ENCODE assay signal across 2 cellular contexts in the genomic region with DNA sequence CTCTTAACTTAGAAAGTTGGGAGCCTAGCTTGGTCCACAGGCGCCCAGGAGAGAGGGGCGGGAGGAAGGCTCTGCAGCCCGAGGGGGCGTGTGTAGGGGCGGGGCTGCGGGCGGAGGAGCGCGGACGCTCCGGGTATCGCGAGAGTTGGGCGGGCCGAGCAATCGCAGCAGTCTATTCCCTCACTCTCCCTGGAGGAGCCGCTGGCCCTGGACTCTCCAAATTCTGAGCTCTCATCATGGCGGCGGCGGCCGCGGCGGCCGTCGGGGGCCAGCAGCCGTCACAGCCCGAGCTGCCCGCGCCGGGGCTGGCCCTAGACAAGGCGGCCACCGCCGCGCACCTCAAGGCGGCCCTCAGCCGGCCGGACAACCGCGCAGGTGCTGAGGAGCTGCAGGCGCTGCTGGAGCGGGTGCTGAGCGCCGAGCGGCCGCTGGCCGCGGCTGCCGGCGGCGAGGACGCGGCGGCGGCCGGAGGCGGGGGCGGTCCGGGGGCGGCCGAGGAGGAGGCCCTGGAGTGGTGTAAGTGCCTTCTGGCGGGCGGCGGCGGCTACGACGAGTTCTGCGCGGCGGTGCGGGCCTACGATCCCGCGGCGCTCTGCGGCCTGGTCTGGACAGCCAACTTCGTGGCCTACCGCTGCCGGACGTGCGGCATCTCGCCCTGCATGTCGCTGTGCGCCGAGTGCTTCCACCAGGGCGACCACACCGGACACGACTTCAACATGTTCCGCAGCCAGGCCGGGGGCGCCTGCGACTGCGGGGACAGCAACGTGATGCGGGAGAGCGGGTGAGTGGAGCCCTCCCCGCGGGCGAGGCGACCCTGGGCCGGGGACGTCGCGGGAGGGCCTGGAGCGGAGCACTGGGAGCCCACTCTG.
TF ChIP-seq lines count a peak whose summit lies in the region.

A gene with protein sequence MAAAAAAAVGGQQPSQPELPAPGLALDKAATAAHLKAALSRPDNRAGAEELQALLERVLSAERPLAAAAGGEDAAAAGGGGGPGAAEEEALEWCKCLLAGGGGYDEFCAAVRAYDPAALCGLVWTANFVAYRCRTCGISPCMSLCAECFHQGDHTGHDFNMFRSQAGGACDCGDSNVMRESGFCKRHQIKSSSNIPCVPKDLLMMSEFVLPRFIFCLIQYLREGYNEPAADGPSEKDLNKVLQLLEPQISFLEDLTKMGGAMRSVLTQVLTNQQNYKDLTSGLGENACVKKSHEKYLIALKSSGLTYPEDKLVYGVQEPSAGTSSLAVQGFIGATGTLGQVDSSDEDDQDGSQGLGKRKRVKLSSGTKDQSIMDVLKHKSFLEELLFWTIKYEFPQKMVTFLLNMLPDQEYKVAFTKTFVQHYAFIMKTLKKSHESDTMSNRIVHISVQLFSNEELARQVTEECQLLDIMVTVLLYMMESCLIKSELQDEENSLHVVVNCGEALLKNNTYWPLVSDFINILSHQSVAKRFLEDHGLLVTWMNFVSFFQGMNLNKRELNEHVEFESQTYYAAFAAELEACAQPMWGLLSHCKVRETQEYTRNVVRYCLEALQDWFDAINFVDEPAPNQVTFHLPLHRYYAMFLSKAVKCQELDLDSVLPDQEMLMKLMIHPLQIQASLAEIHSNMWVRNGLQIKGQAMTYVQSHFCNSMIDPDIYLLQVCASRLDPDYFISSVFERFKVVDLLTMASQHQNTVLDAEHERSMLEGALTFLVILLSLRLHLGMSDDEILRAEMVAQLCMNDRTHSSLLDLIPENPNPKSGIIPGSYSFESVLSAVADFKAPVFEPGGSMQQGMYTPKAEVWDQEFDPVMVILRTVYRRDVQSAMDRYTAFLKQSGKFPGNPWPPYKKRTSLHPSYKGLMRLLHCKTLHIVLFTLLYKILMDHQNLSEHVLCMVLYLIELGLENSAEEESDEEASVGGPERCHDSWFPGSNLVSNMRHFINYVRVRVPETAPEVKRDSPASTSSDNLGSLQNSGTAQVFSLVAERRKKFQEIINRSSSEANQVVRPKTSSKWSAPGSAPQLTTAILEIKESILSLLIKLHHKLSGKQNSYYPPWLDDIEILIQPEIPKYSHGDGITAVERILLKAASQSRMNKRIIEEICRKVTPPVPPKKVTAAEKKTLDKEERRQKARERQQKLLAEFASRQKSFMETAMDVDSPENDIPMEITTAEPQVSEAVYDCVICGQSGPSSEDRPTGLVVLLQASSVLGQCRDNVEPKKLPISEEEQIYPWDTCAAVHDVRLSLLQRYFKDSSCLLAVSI (N-terminal part only) (plus strand): TSS at position 183 of the 869 bp plus-strand sequence. CDS start 54 bp downstream, at position 237.

TF ChIP-seq in HEK293, 187 proteins besides CTCF, POLR2A, EP300 and RAD21 (continued from another document and continues in another):
- TF ChIP-seq, protein P1, sequence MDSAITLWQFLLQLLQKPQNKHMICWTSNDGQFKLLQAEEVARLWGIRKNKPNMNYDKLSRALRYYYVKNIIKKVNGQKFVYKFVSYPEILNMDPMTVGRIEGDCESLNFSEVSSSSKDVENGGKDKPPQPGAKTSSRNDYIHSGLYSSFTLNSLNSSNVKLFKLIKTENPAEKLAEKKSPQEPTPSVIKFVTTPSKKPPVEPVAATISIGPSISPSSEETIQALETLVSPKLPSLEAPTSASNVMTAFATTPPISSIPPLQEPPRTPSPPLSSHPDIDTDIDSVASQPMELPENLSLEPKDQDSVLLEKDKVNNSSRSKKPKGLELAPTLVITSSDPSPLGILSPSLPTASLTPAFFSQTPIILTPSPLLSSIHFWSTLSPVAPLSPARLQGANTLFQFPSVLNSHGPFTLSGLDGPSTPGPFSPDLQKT (IDR thresholded peaks at IDR 0.05; ENCODE audit: borderline replicate concordance, low read depth, low read length): no peak
- TF ChIP-seq HOXA7 (CRISPR knock-in tag; IDR thresholded peaks at IDR 0.05; ENCODE audit: borderline replicate concordance): no peak
- TF ChIP-seq KLF9 (tag by site-specific recombination; IDR thresholded peaks at IDR 0.05; ENCODE audit: low read depth): peak; percentile 95
- TF ChIP-seq ZNF510 (tag by site-specific recombination; IDR thresholded peaks at IDR 0.05; ENCODE audit: insufficient replicate concordance): no peak
- TF ChIP-seq, protein P2, sequence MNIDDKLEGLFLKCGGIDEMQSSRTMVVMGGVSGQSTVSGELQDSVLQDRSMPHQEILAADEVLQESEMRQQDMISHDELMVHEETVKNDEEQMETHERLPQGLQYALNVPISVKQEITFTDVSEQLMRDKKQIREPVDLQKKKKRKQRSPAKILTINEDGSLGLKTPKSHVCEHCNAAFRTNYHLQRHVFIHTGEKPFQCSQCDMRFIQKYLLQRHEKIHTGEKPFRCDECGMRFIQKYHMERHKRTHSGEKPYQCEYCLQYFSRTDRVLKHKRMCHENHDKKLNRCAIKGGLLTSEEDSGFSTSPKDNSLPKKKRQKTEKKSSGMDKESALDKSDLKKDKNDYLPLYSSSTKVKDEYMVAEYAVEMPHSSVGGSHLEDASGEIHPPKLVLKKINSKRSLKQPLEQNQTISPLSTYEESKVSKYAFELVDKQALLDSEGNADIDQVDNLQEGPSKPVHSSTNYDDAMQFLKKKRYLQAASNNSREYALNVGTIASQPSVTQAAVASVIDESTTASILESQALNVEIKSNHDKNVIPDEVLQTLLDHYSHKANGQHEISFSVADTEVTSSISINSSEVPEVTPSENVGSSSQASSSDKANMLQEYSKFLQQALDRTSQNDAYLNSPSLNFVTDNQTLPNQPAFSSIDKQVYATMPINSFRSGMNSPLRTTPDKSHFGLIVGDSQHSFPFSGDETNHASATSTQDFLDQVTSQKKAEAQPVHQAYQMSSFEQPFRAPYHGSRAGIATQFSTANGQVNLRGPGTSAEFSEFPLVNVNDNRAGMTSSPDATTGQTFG (tag by site-specific recombination; IDR thresholded peaks at IDR 0.05; ENCODE audit: borderline replicate concordance): no peak
- TF ChIP-seq, protein P3, sequence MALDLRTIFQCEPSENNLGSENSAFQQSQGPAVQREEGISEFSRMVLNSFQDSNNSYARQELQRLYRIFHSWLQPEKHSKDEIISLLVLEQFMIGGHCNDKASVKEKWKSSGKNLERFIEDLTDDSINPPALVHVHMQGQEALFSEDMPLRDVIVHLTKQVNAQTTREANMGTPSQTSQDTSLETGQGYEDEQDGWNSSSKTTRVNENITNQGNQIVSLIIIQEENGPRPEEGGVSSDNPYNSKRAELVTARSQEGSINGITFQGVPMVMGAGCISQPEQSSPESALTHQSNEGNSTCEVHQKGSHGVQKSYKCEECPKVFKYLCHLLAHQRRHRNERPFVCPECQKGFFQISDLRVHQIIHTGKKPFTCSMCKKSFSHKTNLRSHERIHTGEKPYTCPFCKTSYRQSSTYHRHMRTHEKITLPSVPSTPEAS (tag by site-specific recombination; IDR thresholded peaks at IDR 0.05): no peak
- TF ChIP-seq GLI4 (tag by site-specific recombination; IDR thresholded peaks at IDR 0.05): peak; percentile 24; the same call in 1 of the 2 replicates
- TF ChIP-seq ZNF785 (tag by site-specific recombination; IDR thresholded peaks at IDR 0.05): no peak
- TF ChIP-seq ZFP37 (tag by site-specific recombination; IDR thresholded peaks at IDR 0.05): no peak; the same call in 1 of the 2 replicates
- TF ChIP-seq, protein P4, sequence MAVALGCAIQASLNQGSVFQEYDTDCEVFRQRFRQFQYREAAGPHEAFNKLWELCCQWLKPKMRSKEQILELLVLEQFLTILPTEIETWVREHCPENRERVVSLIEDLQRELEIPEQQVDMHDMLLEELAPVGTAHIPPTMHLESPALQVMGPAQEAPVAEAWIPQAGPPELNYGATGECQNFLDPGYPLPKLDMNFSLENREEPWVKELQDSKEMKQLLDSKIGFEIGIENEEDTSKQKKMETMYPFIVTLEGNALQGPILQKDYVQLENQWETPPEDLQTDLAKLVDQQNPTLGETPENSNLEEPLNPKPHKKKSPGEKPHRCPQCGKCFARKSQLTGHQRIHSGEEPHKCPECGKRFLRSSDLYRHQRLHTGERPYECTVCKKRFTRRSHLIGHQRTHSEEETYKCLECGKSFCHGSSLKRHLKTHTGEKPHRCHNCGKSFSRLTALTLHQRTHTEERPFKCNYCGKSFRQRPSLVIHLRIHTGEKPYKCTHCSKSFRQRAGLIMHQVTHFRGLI (tag by site-specific recombination; IDR thresholded peaks at IDR 0.05): no peak
- TF ChIP-seq MYNN (tag by site-specific recombination; IDR thresholded peaks at IDR 0.05; ENCODE audit: borderline replicate concordance): no peak
- no peak for TF ChIP-seq ZNF350 (tag by site-specific recombination; IDR thresholded peaks at IDR 0.05)
- no peak for TF ChIP-seq ZNF155 (tag by site-specific recombination; IDR thresholded peaks at IDR 0.05)
- TF ChIP-seq ZNF473 (tag by site-specific recombination; IDR thresholded peaks at IDR 0.05): no peak

TF ChIP-seq in SK-N-SH, 30 proteins besides CTCF, POLR2A, EP300 and RAD21 (continued from another document):
- TF ChIP-seq POLR2AphosphoS5 (IDR thresholded peaks at IDR 0.05; ENCODE audit: low read depth, low read length): peak; percentile 92
- no peak for TF ChIP-seq NFIC (IDR thresholded peaks at IDR 0.05; ENCODE audit: borderline replicate concordance)
- TF ChIP-seq, protein P5, sequence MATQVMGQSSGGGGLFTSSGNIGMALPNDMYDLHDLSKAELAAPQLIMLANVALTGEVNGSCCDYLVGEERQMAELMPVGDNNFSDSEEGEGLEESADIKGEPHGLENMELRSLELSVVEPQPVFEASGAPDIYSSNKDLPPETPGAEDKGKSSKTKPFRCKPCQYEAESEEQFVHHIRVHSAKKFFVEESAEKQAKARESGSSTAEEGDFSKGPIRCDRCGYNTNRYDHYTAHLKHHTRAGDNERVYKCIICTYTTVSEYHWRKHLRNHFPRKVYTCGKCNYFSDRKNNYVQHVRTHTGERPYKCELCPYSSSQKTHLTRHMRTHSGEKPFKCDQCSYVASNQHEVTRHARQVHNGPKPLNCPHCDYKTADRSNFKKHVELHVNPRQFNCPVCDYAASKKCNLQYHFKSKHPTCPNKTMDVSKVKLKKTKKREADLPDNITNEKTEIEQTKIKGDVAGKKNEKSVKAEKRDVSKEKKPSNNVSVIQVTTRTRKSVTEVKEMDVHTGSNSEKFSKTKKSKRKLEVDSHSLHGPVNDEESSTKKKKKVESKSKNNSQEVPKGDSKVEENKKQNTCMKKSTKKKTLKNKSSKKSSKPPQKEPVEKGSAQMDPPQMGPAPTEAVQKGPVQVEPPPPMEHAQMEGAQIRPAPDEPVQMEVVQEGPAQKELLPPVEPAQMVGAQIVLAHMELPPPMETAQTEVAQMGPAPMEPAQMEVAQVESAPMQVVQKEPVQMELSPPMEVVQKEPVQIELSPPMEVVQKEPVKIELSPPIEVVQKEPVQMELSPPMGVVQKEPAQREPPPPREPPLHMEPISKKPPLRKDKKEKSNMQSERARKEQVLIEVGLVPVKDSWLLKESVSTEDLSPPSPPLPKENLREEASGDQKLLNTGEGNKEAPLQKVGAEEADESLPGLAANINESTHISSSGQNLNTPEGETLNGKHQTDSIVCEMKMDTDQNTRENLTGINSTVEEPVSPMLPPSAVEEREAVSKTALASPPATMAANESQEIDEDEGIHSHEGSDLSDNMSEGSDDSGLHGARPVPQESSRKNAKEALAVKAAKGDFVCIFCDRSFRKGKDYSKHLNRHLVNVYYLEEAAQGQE (IDR thresholded peaks at IDR 0.05; ENCODE audit: low read depth, low read length): 0 out of 2 replicates have a peak, but pooled peaks have one; percentile 50
- TF ChIP-seq, protein P6, sequence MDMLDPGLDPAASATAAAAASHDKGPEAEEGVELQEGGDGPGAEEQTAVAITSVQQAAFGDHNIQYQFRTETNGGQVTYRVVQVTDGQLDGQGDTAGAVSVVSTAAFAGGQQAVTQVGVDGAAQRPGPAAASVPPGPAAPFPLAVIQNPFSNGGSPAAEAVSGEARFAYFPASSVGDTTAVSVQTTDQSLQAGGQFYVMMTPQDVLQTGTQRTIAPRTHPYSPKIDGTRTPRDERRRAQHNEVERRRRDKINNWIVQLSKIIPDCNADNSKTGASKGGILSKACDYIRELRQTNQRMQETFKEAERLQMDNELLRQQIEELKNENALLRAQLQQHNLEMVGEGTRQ (IDR thresholded peaks at IDR 0.05; ENCODE audit: borderline replicate concordance, low read depth, low read length): no peak
- TF ChIP-seq, protein P7, sequence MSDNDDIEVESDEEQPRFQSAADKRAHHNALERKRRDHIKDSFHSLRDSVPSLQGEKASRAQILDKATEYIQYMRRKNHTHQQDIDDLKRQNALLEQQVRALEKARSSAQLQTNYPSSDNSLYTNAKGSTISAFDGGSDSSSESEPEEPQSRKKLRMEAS (IDR thresholded peaks at IDR 0.05; ENCODE audit: low read depth): 0 out of 2 replicates have a peak, but pooled peaks have one; percentile 11
- peak; percentile 100 for TF ChIP-seq CHD2 (IDR thresholded peaks at IDR 0.05; ENCODE audit: low read length, partially characterized antibody)
- peak; percentile 93; the same call in 1 of the 2 replicates for TF ChIP-seq SIN3A (IDR thresholded peaks at IDR 0.05; ENCODE audit: borderline replicate concordance, low read depth, low read length)
- TF ChIP-seq YY1 (IDR thresholded peaks at IDR 0.05; ENCODE audit: low read depth): peak; percentile 73; the same call in 1 of the 2 replicates
